ENCODE assay signal across 1 cellular context in the genomic region with DNA sequence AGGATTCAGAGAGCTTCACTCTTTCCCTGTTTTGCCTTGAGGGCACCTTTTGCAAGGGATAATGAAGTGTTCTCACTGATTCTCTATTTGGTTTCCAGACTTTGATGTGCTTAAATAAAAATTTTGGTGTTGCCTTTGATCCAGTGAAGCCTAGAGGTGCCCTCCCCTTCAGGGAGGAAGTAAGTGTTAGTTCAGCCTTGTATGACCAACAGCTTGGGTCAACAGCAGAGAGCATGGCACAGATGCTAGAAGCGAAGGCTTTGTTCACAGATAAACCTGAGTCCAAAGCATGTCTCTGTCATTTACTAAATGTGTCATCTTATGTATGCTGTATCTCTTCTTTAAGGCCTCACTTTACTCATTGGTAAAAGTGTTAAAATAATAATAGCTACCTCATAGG.
A peak's percentile ranks its signal among the peaks of the same experiment; 100 is the strongest.
TF ChIP-seq lines count a peak whose summit lies in the region.

No MANE protein-coding gene starts in this region.

TF ChIP-seq in HepG2, 621 proteins besides CTCF, POLR2A, EP300 and RAD21 (continued from another document and continues in another):
- no peak for TF ChIP-seq ZNF318 (CRISPR knock-in tag; IDR thresholded peaks at IDR 0.05)
- TF ChIP-seq ERF (CRISPR knock-in tag; IDR thresholded peaks at IDR 0.05): no peak
- no peak for TF ChIP-seq TBX3 (IDR thresholded peaks at IDR 0.05; ENCODE audit: borderline replicate concordance)
- TF ChIP-seq PPARG (CRISPR knock-in tag; conservative IDR thresholded peaks at IDR 0.05): peak; percentile 70; the same call in 1 of the 2 replicates
- TF ChIP-seq NRL (CRISPR knock-in tag; IDR thresholded peaks at IDR 0.05; ENCODE audit: borderline replicate concordance): no peak
- 0 out of 2 replicates have a peak, but pooled peaks have one; percentile 7 for TF ChIP-seq TFAP4 (IDR thresholded peaks at IDR 0.05; ENCODE audit: borderline replicate concordance, low read depth)
- no peak for TF ChIP-seq MED1 (CRISPR knock-in tag; IDR thresholded peaks at IDR 0.05)
- no peak for TF ChIP-seq YY1 (IDR thresholded peaks at IDR 0.05; ENCODE audit: insufficient read depth, insufficient replicate concordance, low read depth, low read length)
- no peak for TF ChIP-seq MIER3 (CRISPR knock-in tag; IDR thresholded peaks at IDR 0.05; ENCODE audit: borderline replicate concordance)
- no peak for TF ChIP-seq PRDM15 (CRISPR knock-in tag; IDR thresholded peaks at IDR 0.05)
- TF ChIP-seq TBX2 (CRISPR knock-in tag; IDR thresholded peaks at IDR 0.05; ENCODE audit: borderline replicate concordance): peak; percentile 45; the same call in 1 of the 2 replicates
- TF ChIP-seq ZNF280D (CRISPR knock-in tag; IDR thresholded peaks at IDR 0.05): no peak
- no peak for TF ChIP-seq TSC22D2 (CRISPR knock-in tag; IDR thresholded peaks at IDR 0.05; ENCODE audit: borderline replicate concordance)
- no peak for TF ChIP-seq ZFP82 (CRISPR knock-in tag; IDR thresholded peaks at IDR 0.05; ENCODE audit: borderline replicate concordance)
- TF ChIP-seq, protein P1, sequence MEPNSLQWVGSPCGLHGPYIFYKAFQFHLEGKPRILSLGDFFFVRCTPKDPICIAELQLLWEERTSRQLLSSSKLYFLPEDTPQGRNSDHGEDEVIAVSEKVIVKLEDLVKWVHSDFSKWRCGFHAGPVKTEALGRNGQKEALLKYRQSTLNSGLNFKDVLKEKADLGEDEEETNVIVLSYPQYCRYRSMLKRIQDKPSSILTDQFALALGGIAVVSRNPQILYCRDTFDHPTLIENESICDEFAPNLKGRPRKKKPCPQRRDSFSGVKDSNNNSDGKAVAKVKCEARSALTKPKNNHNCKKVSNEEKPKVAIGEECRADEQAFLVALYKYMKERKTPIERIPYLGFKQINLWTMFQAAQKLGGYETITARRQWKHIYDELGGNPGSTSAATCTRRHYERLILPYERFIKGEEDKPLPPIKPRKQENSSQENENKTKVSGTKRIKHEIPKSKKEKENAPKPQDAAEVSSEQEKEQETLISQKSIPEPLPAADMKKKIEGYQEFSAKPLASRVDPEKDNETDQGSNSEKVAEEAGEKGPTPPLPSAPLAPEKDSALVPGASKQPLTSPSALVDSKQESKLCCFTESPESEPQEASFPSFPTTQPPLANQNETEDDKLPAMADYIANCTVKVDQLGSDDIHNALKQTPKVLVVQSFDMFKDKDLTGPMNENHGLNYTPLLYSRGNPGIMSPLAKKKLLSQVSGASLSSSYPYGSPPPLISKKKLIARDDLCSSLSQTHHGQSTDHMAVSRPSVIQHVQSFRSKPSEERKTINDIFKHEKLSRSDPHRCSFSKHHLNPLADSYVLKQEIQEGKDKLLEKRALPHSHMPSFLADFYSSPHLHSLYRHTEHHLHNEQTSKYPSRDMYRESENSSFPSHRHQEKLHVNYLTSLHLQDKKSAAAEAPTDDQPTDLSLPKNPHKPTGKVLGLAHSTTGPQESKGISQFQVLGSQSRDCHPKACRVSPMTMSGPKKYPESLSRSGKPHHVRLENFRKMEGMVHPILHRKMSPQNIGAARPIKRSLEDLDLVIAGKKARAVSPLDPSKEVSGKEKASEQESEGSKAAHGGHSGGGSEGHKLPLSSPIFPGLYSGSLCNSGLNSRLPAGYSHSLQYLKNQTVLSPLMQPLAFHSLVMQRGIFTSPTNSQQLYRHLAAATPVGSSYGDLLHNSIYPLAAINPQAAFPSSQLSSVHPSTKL (CRISPR knock-in tag; IDR thresholded peaks at IDR 0.05): peak; percentile 78
- no peak for TF ChIP-seq POLR2G (IDR thresholded peaks at IDR 0.05; ENCODE audit: low read depth, low read length)
- no peak for TF ChIP-seq HOXA5 (CRISPR knock-in tag; IDR thresholded peaks at IDR 0.05)
- TF ChIP-seq ZNF749 (CRISPR knock-in tag; IDR thresholded peaks at IDR 0.05; ENCODE audit: borderline replicate concordance): no peak
- TF ChIP-seq RFX3 (CRISPR knock-in tag; IDR thresholded peaks at IDR 0.05): no peak
- TF ChIP-seq ZNF558 (CRISPR knock-in tag; IDR thresholded peaks at IDR 0.05; ENCODE audit: borderline replicate concordance): no peak
- TF ChIP-seq JUNB (CRISPR knock-in tag; IDR thresholded peaks at IDR 0.05; ENCODE audit: borderline replicate concordance): no peak
- no peak for TF ChIP-seq HES4 (CRISPR knock-in tag; IDR thresholded peaks at IDR 0.05; ENCODE audit: borderline replicate concordance)
- TF ChIP-seq STAG1 (CRISPR knock-in tag; IDR thresholded peaks at IDR 0.05): no peak
- TF ChIP-seq FOXP1 (IDR thresholded peaks at IDR 0.05): no peak
- TF ChIP-seq FOXP1 (CRISPR knock-in tag; IDR thresholded peaks at IDR 0.05): peak; percentile 28; the same call in 1 of the 2 replicates
- TF ChIP-seq REPIN1 (CRISPR knock-in tag; IDR thresholded peaks at IDR 0.05; ENCODE audit: borderline replicate concordance, low read depth): no peak
- TF ChIP-seq ZBTB7A (CRISPR knock-in tag; IDR thresholded peaks at IDR 0.05): no peak
- TF ChIP-seq MBNL3 (CRISPR knock-in tag; conservative IDR thresholded peaks at IDR 0.05): no peak
- TF ChIP-seq ZNF761 (CRISPR knock-in tag; conservative IDR thresholded peaks at IDR 0.05): no peak
- TF ChIP-seq KMT2B (CRISPR knock-in tag; IDR thresholded peaks at IDR 0.05): no peak
- TF ChIP-seq ETV5 (CRISPR knock-in tag; IDR thresholded peaks at IDR 0.05; ENCODE audit: borderline replicate concordance): peak; percentile 84; the same call in 1 of the 2 replicates
- no peak for TF ChIP-seq ZFP36 (IDR thresholded peaks at IDR 0.05; ENCODE audit: borderline replicate concordance, low read depth, low read length, partially characterized antibody)
- peak; percentile 73 for TF ChIP-seq FOXA3 (CRISPR knock-in tag; IDR thresholded peaks at IDR 0.05)
- no peak for TF ChIP-seq ZNF333 (CRISPR knock-in tag; IDR thresholded peaks at IDR 0.05; ENCODE audit: borderline replicate concordance)
- no peak for TF ChIP-seq ZNF672 (CRISPR knock-in tag; IDR thresholded peaks at IDR 0.05)
- TF ChIP-seq JARID2 (CRISPR knock-in tag; IDR thresholded peaks at IDR 0.05; ENCODE audit: insufficient replicate concordance): no peak
- no peak for TF ChIP-seq KDM5B (CRISPR knock-in tag; IDR thresholded peaks at IDR 0.05; ENCODE audit: borderline replicate concordance)
- TF ChIP-seq ZNF160 (CRISPR knock-in tag; IDR thresholded peaks at IDR 0.05): no peak
- TF ChIP-seq NAIF1 (CRISPR knock-in tag; IDR thresholded peaks at IDR 0.05; ENCODE audit: borderline replicate concordance): no peak
- no peak for TF ChIP-seq CCAR2 (optimal IDR thresholded peaks at IDR 0.05; ENCODE audit: low read depth, low read length)
